3 cellular contexts compared by ENCODE assay signal in genomic region chr5:118076490-118076889, GRCh38.
TF ChIP-seq lines count a peak whose summit lies in the region.

No MANE protein-coding gene starts in this region.

TF ChIP-seq in GM23338, 12 proteins besides CTCF, POLR2A, EP300 and RAD21:
- TF ChIP-seq, protein P1, sequence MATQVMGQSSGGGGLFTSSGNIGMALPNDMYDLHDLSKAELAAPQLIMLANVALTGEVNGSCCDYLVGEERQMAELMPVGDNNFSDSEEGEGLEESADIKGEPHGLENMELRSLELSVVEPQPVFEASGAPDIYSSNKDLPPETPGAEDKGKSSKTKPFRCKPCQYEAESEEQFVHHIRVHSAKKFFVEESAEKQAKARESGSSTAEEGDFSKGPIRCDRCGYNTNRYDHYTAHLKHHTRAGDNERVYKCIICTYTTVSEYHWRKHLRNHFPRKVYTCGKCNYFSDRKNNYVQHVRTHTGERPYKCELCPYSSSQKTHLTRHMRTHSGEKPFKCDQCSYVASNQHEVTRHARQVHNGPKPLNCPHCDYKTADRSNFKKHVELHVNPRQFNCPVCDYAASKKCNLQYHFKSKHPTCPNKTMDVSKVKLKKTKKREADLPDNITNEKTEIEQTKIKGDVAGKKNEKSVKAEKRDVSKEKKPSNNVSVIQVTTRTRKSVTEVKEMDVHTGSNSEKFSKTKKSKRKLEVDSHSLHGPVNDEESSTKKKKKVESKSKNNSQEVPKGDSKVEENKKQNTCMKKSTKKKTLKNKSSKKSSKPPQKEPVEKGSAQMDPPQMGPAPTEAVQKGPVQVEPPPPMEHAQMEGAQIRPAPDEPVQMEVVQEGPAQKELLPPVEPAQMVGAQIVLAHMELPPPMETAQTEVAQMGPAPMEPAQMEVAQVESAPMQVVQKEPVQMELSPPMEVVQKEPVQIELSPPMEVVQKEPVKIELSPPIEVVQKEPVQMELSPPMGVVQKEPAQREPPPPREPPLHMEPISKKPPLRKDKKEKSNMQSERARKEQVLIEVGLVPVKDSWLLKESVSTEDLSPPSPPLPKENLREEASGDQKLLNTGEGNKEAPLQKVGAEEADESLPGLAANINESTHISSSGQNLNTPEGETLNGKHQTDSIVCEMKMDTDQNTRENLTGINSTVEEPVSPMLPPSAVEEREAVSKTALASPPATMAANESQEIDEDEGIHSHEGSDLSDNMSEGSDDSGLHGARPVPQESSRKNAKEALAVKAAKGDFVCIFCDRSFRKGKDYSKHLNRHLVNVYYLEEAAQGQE (IDR thresholded peaks at IDR 0.05; ENCODE audit: unreplicated experiment), result peak; percentile 61
- no peak for TF ChIP-seq STAT1 (IDR thresholded peaks at IDR 0.05; ENCODE audit: unreplicated experiment)
TF ChIP-seq in GM23338: peak in this region for 1.

TF ChIP-seq in HEK293, 187 proteins besides CTCF, POLR2A, EP300 and RAD21 (continued from another document):
- TF ChIP-seq, protein P1 (tag by site-specific recombination; IDR thresholded peaks at IDR 0.05), result peak; percentile 63

TF ChIP-seq in HepG2, 621 proteins besides CTCF, POLR2A, EP300 and RAD21 (continued from another document):
- TF ChIP-seq, protein P2, sequence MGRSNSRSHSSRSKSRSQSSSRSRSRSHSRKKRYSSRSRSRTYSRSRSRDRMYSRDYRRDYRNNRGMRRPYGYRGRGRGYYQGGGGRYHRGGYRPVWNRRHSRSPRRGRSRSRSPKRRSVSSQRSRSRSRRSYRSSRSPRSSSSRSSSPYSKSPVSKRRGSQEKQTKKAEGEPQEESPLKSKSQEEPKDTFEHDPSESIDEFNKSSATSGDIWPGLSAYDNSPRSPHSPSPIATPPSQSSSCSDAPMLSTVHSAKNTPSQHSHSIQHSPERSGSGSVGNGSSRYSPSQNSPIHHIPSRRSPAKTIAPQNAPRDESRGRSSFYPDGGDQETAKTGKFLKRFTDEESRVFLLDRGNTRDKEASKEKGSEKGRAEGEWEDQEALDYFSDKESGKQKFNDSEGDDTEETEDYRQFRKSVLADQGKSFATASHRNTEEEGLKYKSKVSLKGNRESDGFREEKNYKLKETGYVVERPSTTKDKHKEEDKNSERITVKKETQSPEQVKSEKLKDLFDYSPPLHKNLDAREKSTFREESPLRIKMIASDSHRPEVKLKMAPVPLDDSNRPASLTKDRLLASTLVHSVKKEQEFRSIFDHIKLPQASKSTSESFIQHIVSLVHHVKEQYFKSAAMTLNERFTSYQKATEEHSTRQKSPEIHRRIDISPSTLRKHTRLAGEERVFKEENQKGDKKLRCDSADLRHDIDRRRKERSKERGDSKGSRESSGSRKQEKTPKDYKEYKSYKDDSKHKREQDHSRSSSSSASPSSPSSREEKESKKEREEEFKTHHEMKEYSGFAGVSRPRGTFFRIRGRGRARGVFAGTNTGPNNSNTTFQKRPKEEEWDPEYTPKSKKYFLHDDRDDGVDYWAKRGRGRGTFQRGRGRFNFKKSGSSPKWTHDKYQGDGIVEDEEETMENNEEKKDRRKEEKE (IDR thresholded peaks at IDR 0.05), result no peak
- TF ChIP-seq, protein P1 (IDR thresholded peaks at IDR 0.05; ENCODE audit: borderline replicate concordance in 1 of 2, low read depth in 1 of 2, low read length in 2 of 2), result peak in 1 of 2 experiments; percentile 48; a peak in 1 of 4 replicates
- TF ChIP-seq ATF5 (CRISPR knock-in tag; IDR thresholded peaks at IDR 0.05; ENCODE audit: low read depth), result no peak
